25 cellular contexts compared by ENCODE assay signal in the genomic region with DNA sequence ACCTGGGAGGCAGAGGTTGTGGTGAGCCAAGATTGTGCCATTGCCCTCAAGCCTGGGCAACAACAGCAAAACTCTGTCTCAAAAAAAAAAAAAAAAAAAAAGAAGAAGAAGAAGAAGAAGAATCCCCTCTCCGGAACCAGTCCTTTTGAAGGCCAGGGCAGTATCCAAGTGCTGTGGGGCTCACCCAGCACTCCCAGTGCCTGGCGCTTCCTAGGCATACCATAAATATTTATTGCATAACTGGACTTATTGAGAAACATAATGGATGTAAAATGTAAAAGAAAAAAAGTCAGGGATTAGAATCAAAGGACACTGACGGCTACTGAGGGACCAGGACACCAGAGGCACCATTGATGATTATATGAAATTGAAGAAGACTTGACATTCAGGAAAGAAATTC.
"Had no signal": no experiment of that assay in that cellular context is flagged by ENCODE, and none has a peak within 500 bp of the region (broad histone marks: within the 10 kb centered on the region; RNA-seq: fewer than 3 reads in every experiment).

No MANE protein-coding gene starts in this region.

- H3K36me3 ChIP-seq: left ventricle myocardium inferior, neural progenitor cell, neutrophil, ovary, tibial nerve, upper lobe of left lung, vagina had no signal

- H3K27me3 ChIP-seq: neural progenitor cell, neutrophil, ovary, tibial nerve, upper lobe of left lung, vagina had no signal

- H3K4me3 ChIP-seq: left ventricle myocardium inferior, lung, neural progenitor cell, ovary, tibial nerve, upper lobe of left lung, vagina had no signal

- H3K9me3 ChIP-seq: left ventricle myocardium inferior, neutrophil, ovary, tibial nerve, upper lobe of left lung, vagina had no signal

- H3K27ac ChIP-seq: left ventricle myocardium inferior, neural progenitor cell, neutrophil, ovary, tibial nerve, upper lobe of left lung, vagina had no signal

- H3K9ac ChIP-seq: neural progenitor cell had no signal

- H2AFZ ChIP-seq: neural progenitor cell had no signal

- ATAC-seq: natural killer cell; right cardiac atrium; sciatic nerve; stimulated activated memory B cell treated with anti-CD40 and anti-IgM and Interleukin-4, amounts not matched to agents 10 μg/mL and 1 μg/mL and 100 μg/mL, for 72 hours; stimulated activated naive CD8-positive, alpha-beta T cell treated with anti-CD3 and anti-CD28 coated beads, Interleukin-15, amount 100 ng/mL, for 72 hours had no signal

- H3K4me1 ChIP-seq: left ventricle myocardium inferior, tibial nerve, upper lobe of left lung had no signal

- DNase-seq: hypothalamus; kidney; left ventricle myocardium inferior; naive B cell; natural killer cell; nephron progenitor cell; occipital lobe; ovary; right cardiac atrium; small intestine; stimulated activated CD4-positive, alpha-beta T cell treated with anti-CD3 and anti-CD28 coated beads, Interleukin-1b, Interleukin-23, amount 100 ng/mL, for 48 hours; stimulated activated CD4-positive, alpha-beta T cell treated with anti-CD3 and anti-CD28 coated beads, Interleukin-2, amount 100 ng/mL, for 48 hours; stimulated activated CD4-positive, alpha-beta T cell treated with anti-CD3 and anti-CD28 coated beads, Interleukin-4, amount 100 ng/mL, for 4 hours; stimulated activated CD8-positive, alpha-beta memory T cell treated with anti-CD3 and anti-CD28 coated beads, Interleukin-4, amount 100 ng/mL, for 48 hours; stimulated activated naive CD4-positive, alpha-beta T cell treated with Interleukin-2 at 50 U/mL for 16 hours; stimulated activated naive CD8-positive, alpha-beta T cell treated with anti-CD3 and anti-CD28 coated beads, Interleukin-15, amount 100 ng/mL, for 72 hours; substantia nigra had no signal
